Comparison of ENCODE assay signal across 14 cellular contexts in genomic region chrX:119635799-119636198, GRCh38. TPM values are rescaled to one million over a fixed set of nuclear protein-coding genes. Genes with fewer than 3 reads are reported as not detected.
DNase-seq lines count a peak whose midpoint lies in the region; ATAC-seq and TF ChIP-seq lines count a peak whose summit lies in the region.
"Had no signal": no experiment of that assay in that cellular context is flagged by ENCODE, and none has a peak within 500 bp of the region (broad histone marks: within the 10 kb centered on the region; RNA-seq: fewer than 3 reads in every experiment).

No MANE protein-coding gene starts in this region.

- no peak for DNase-seq in stimulated activated naive CD8-positive, alpha-beta T cell treated with anti-CD3 and anti-CD28 coated beads, Interleukin-15, Interleukin-2, amounts not matched to agents 100 U/mL and 50 U/mL, for 24 hours
- DNase-seq in central memory CD8-positive, alpha-beta T cell (ENCODE audit: low spot score in 2 of 2) = no peak
- DNase-seq in lower leg skin (ENCODE audit: low spot score in 2 of 2) (no peak), mesothelial cell of epicardium (ENCODE audit: low spot score in 2 of 2, unreplicated experiment in 2 of 2) (no peak), RWPE1 (ENCODE audit: low spot score) (no peak)
- DNase-seq: DND-41, mucosa of descending colon, NCI-H1417 treated with DMSO at 0.1 percent for 48 hours, NCI-H510A treated with DMSO at 0.1 percent for 48 hours, Right ventricle myocardium superior had no signal

- peaks cover 32% of the 10 kb centered on the region for H3K4me1 Mint-ChIP-seq in stimulated activated naive CD8-positive, alpha-beta T cell treated with anti-CD3 and anti-CD28 coated beads, Interleukin-15, Interleukin-2, amounts not matched to agents 100 ng/mL and 50 ng/mL, for 24 hours (ENCODE audit: low read depth)
- H3K4me1 Mint-ChIP-seq in IgD-negative memory B cell (peaks cover 37 to 50% (median 42%) of the 10 kb centered on the region in 3 donors), mesothelial cell of epicardium (no peaks in the 10 kb centered on the region)
- H3K4me1 Mint-ChIP-seq in central memory CD8-positive, alpha-beta T cell = peaks cover 33% of the 10 kb centered on the region

- TF ChIP-seq CTCF in lower leg skin (IDR thresholded peaks at IDR 0.05) (no peak), mesothelial cell of epicardium (IDR thresholded peaks at IDR 0.05; ENCODE audit: unreplicated experiment) (no peak), RWPE1 (conservative IDR thresholded peaks at IDR 0.05; ENCODE audit: low read depth) (no peak)

- POLR2A ChIA-PET in RWPE1 (lab: Yijun Ruan, JAX; ENCODE audit: low non-redundant PET) = no interaction called here

- no peak overlapping the region for H3K4me3 Mint-ChIP-seq in stimulated activated naive CD8-positive, alpha-beta T cell treated with anti-CD3 and anti-CD28 coated beads, Interleukin-15, Interleukin-2, amounts not matched to agents 100 ng/mL and 50 ng/mL, for 24 hours
- peak overlapping the region in 1 of 4 donors; percentile 88 for H3K4me3 Mint-ChIP-seq in IgD-negative memory B cell
- H3K4me3 Mint-ChIP-seq in central memory CD8-positive, alpha-beta T cell = no peak overlapping the region
- H3K4me3 Mint-ChIP-seq in mesothelial cell of epicardium = no peak overlapping the region

- no peaks in the 10 kb centered on the region for H3K9me3 Mint-ChIP-seq in stimulated activated naive CD8-positive, alpha-beta T cell treated with anti-CD3 and anti-CD28 coated beads, Interleukin-15, Interleukin-2, amounts not matched to agents 100 ng/mL and 50 ng/mL, for 24 hours
- no peaks in the 10 kb centered on the region for H3K9me3 Mint-ChIP-seq in IgD-negative memory B cell
- H3K9me3 Mint-ChIP-seq in central memory CD8-positive, alpha-beta T cell = no peaks in the 10 kb centered on the region
- peaks cover 17% of the 10 kb centered on the region for H3K9me3 Mint-ChIP-seq in mesothelial cell of epicardium

- 78 to 100% methylated on average over 1 of the region's 1 CpG for WGBS in lower leg skin, 2 donors

- no peaks in the 10 kb centered on the region for H3K27me3 Mint-ChIP-seq in stimulated activated naive CD8-positive, alpha-beta T cell treated with anti-CD3 and anti-CD28 coated beads, Interleukin-15, Interleukin-2, amounts not matched to agents 100 ng/mL and 50 ng/mL, for 24 hours
- H3K27me3 Mint-ChIP-seq in IgD-negative memory B cell (no peaks in the 10 kb centered on the region), mesothelial cell of epicardium (ENCODE audit: low read depth) (no peaks in the 10 kb centered on the region)
- no peaks in the 10 kb centered on the region for H3K27me3 Mint-ChIP-seq in central memory CD8-positive, alpha-beta T cell

- no peak for ATAC-seq in stimulated activated naive CD8-positive, alpha-beta T cell treated with anti-CD3 and anti-CD28 coated beads, Interleukin-15, Interleukin-2, amounts not matched to agents 100 U/mL and 50 U/mL, for 24 hours
- no peak for ATAC-seq in central memory CD8-positive, alpha-beta T cell (replicated peaks; ENCODE audit: extremely low read depth, poor library complexity, severe bottlenecking)
- ATAC-seq in HG03378 (IDR thresholded peaks at IDR 0.05; ENCODE audit: unreplicated experiment) = no peak

- H3K27ac ChIP-seq in RWPE1 = no peak overlapping the region
- H3K27ac ChIP-seq: prostate gland had no signal

- no peak overlapping the region for H3K4me3 ChIP-seq in lower leg skin (ENCODE audit: low read depth, poor library complexity, severe bottlenecking)
- H3K4me3 ChIP-seq: mucosa of descending colon, prostate gland had no signal

- intact Hi-C loops in lower leg skin (cut with DNase I; ENCODE audit: low total_unique reads) = no loop called here

- peaks cover 54% of the 10 kb centered on the region for H3K36me3 Mint-ChIP-seq in stimulated activated naive CD8-positive, alpha-beta T cell treated with anti-CD3 and anti-CD28 coated beads, Interleukin-15, Interleukin-2, amounts not matched to agents 100 ng/mL and 50 ng/mL, for 24 hours (ENCODE audit: low read depth)
- H3K36me3 Mint-ChIP-seq in IgD-negative memory B cell (peaks cover 15% of the 10 kb centered on the region), mesothelial cell of epicardium (peaks cover 31% of the 10 kb centered on the region)
- peaks cover 61% of the 10 kb centered on the region for H3K36me3 Mint-ChIP-seq in central memory CD8-positive, alpha-beta T cell (ENCODE audit: insufficient read depth)

- CTCF ChIA-PET in RWPE1 (lab: Yijun Ruan, JAX) = no interaction called here

- no peak for TF ChIP-seq POLR2A in lower leg skin (IDR thresholded peaks at IDR 0.05)

- H3K27ac Mint-ChIP-seq in stimulated activated naive CD8-positive, alpha-beta T cell treated with anti-CD3 and anti-CD28 coated beads, Interleukin-15, Interleukin-2, amounts not matched to agents 100 ng/mL and 50 ng/mL, for 24 hours = peak overlapping the region; percentile 78
- H3K27ac Mint-ChIP-seq in IgD-negative memory B cell = peak overlapping the region; percentile 50 to 90 (median 69)
- peak overlapping the region; percentile 56 for H3K27ac Mint-ChIP-seq in central memory CD8-positive, alpha-beta T cell (ENCODE audit: low read depth)
- H3K27ac Mint-ChIP-seq in mesothelial cell of epicardium = no peak overlapping the region

RNA-seq across cellular contexts. Expression of gene NKRF, which starts 29.6 kb away (rescaled TPM):
- 7.1 TPM for polyA plus RNA-seq in IgD-negative memory B cell
- 10 to 100 TPM in 2 of 4 donors, 1 to 10 TPM in 2; 8.9 to 16.6 (median 10.4) TPM for total RNA-seq in lower leg skin
- 11.0 to 11.6 TPM (median 11.0 TPM) in 3 replicates for total RNA-seq in mesothelial cell of epicardium

RNA-seq across cellular contexts. Expression of gene SEPTIN6, which starts 57.2 kb away (rescaled TPM):
- polyA plus RNA-seq in IgD-negative memory B cell = 241 TPM
- total RNA-seq in lower leg skin = 10 to 100 TPM in 2 of 4 donors, 1 to 10 TPM in 2; 7.8 to 11.9 (median 10.4) TPM
- 57.6 to 62.7 TPM (median 58.1 TPM) in 3 replicates for total RNA-seq in mesothelial cell of epicardium
